16 cellular contexts compared by ENCODE assay signal in genomic region chr12:113315358-113315757, GRCh38. TPM values are rescaled to one million over a fixed set of nuclear protein-coding genes. Genes with fewer than 3 reads are reported as not detected.
DNase-seq lines count a peak whose midpoint lies in the region; ATAC-seq and TF ChIP-seq lines count a peak whose summit lies in the region.
"Had no signal": no experiment of that assay in that cellular context is flagged by ENCODE, and none has a peak within 500 bp of the region (broad histone marks: within the 10 kb centered on the region; RNA-seq: fewer than 3 reads in every experiment).

No MANE protein-coding gene starts in this region.

- no peaks in the 10 kb centered on the region for H3K9me3 ChIP-seq in heart left ventricle
- H3K9me3 ChIP-seq in gastroesophageal sphincter: no peaks in the 10 kb centered on the region
- H3K9me3 ChIP-seq in neural progenitor cell (ENCODE audit: low read depth): no peaks in the 10 kb centered on the region
- H3K9me3 ChIP-seq: BLaER1 treated with 17β-estradiol and CSF1 and Interleukin-3, amounts not matched to agents 10 nM and 100 nM; Caco-2 had no signal

- intact Hi-C loops in heart left ventricle (cut with DNase I) (loop anchor here in 5 of 10 donors (5.0 to 10.0 kb wide), 5 partner anchors 109 to 599 kb away; partner anchors contain the start of gene SDSL (in 1 of the 5)), cardiac septum (cut with DNase I) (loop anchor here (10.0 kb wide), 1 partner anchor 599 kb away; no protein-coding TSS in a partner anchor)

- H3F3A ChIP-seq in neural progenitor cell (ENCODE audit: low read depth): peaks cover 20% of the 10 kb centered on the region

- H3K36me3 ChIP-seq in heart left ventricle (peaks cover 0 to 99% (median 69%) of the 10 kb centered on the region in 9 donors), gastroesophageal sphincter (peaks cover 0 to 100% of the 10 kb centered on the region in 2 donors), neural progenitor cell (no peaks in the 10 kb centered on the region)

- no peak overlapping the region for H3K9ac ChIP-seq in neural progenitor cell

- peaks cover 8% of the 10 kb centered on the region for H3K4me1 Mint-ChIP-seq in neural progenitor cell
- H3K4me1 Mint-ChIP-seq: B cell had no signal

- peak overlapping the region; percentile 50 for H3K27ac Mint-ChIP-seq in neural progenitor cell
- H3K27ac Mint-ChIP-seq: B cell; CD4-positive, alpha-beta T cell; GM23338; HFFc6 had no signal

- H3K4me3 ChIP-seq in heart left ventricle: no peak overlapping the region
- H3K4me3 ChIP-seq in gastroesophageal sphincter: no peak overlapping the region
- no peak overlapping the region for H3K4me3 ChIP-seq in neural progenitor cell
- H3K4me3 ChIP-seq: BLaER1 treated with 17β-estradiol and CSF1 and Interleukin-3, amounts not matched to agents 10 nM and 100 nM; GM23338 had no signal

- DNase-seq in heart left ventricle (peak in 2 of 5 donors; percentile 51), cardiac septum (ENCODE audit: low spot score) (no peak), medulla oblongata (ENCODE audit: extremely low spot score) (peak; percentile 30), neural progenitor cell (ENCODE audit: low spot score) (no peak), cerebellum (ENCODE audit: low spot score) (no peak)
- DNase-seq: Caco-2; CD4-positive, alpha-beta T cell; HFFc6; IMR-90 had no signal

- H3K27ac ChIP-seq in heart left ventricle (peak overlapping the region in 2 of 12 donors; percentile 6 to 30), gastroesophageal sphincter (peak overlapping the region in 2 of 4 donors; percentile 14 to 25), neural progenitor cell (no peak overlapping the region)
- H3K27ac ChIP-seq: BLaER1 treated with 17β-estradiol and CSF1 and Interleukin-3, amounts not matched to agents 10 nM and 100 nM had no signal

- peaks cover 13% of the 10 kb centered on the region for H3K27me3 Mint-ChIP-seq in neural progenitor cell (ENCODE audit: insufficient read depth, low read depth)
- H3K27me3 Mint-ChIP-seq: B cell; CD4-positive, alpha-beta T cell had no signal

- H3K4me1 ChIP-seq in heart left ventricle (peaks cover 0 to 4% (median 0%) of the 10 kb centered on the region in 12 donors), gastroesophageal sphincter (peaks cover 0 to 4% (median 0%) of the 10 kb centered on the region in 3 donors), neural progenitor cell (peaks cover 4% of the 10 kb centered on the region)
- H3K4me1 ChIP-seq: Caco-2 had no signal

- no peak overlapping the region for H3K4me2 ChIP-seq in neural progenitor cell
- H3K4me2 ChIP-seq: BLaER1 treated with 17β-estradiol and CSF1 and Interleukin-3, amounts not matched to agents 10 nM and 100 nM; GM23338 had no signal

- no peaks in the 10 kb centered on the region for H3K79me2 ChIP-seq in neural progenitor cell (ENCODE audit: low read depth)

- H3K27me3 ChIP-seq in heart left ventricle: no peaks in the 10 kb centered on the region
- no peaks in the 10 kb centered on the region for H3K27me3 ChIP-seq in gastroesophageal sphincter
- H3K27me3 ChIP-seq in neural progenitor cell: no peaks in the 10 kb centered on the region
- H3K27me3 ChIP-seq: BLaER1 treated with 17β-estradiol and CSF1 and Interleukin-3, amounts not matched to agents 10 nM and 100 nM had no signal

- 76 to 90% (median 85%) methylated on average over 7 to 9 of the region's 9 CpGs for WGBS in heart left ventricle, 4 donors
- WGBS in gastroesophageal sphincter (ENCODE audit: low coverage in 1 of 2), 2 donors: 72 to 100% methylated on average over 1 to 4 of the region's 9 CpGs

- peaks cover 2% of the 10 kb centered on the region for H3K9me3 Mint-ChIP-seq in neural progenitor cell
- H3K9me3 Mint-ChIP-seq: CD4-positive, alpha-beta T cell; HFFc6 had no signal

- TF ChIP-seq POLR2A in heart left ventricle (IDR thresholded peaks at IDR 0.05): no peak
- no peak for TF ChIP-seq POLR2A in gastroesophageal sphincter (IDR thresholded peaks at IDR 0.05)

- H2AFZ ChIP-seq in neural progenitor cell (replicated peaks): no peak overlapping the region
- H2AFZ ChIP-seq: GM23338 had no signal

- H3K4me3 Mint-ChIP-seq in neural progenitor cell: no peak overlapping the region
- H3K4me3 Mint-ChIP-seq: B cell; CD4-positive, alpha-beta T cell; GM23338; HFFc6 had no signal

- no peaks in the 10 kb centered on the region for H4K20me1 ChIP-seq in neural progenitor cell (ENCODE audit: low read depth)

- ATAC-seq in heart left ventricle: peak in 3 of 4 donors; percentile 5 to 72 (median 36)
- peak; percentile 29 for ATAC-seq in gastroesophageal sphincter
- ATAC-seq in HG03342 (IDR thresholded peaks at IDR 0.05; ENCODE audit: unreplicated experiment): no peak
- no peak for ATAC-seq in GM21515 (IDR thresholded peaks at IDR 0.05; ENCODE audit: unreplicated experiment)
- ATAC-seq: GM23338, HCT116 had no signal

- no peak for TF ChIP-seq EP300 in gastroesophageal sphincter (IDR thresholded peaks at IDR 0.05)

- TF ChIP-seq CTCF in heart left ventricle (IDR thresholded peaks at IDR 0.05) (no peak), gastroesophageal sphincter (IDR thresholded peaks at IDR 0.05) (no peak), neural progenitor cell (IDR thresholded peaks at IDR 0.05) (no peak)

- peaks cover 16% of the 10 kb centered on the region for H3K36me3 Mint-ChIP-seq in neural progenitor cell

RNA-seq across cellular contexts. Expression of gene SLC8B1, which starts 19.6 kb away (rescaled TPM):
- total RNA-seq in heart left ventricle (10 to 100 TPM in 8 of 9 donors, 1 to 10 TPM in 1; 9.7 to 33.2 (median 12.3) TPM), cardiac septum (11.0 TPM), gastroesophageal sphincter (10 to 100 TPM; 20.9 to 44.2 (median 29.8) TPM), neural progenitor cell (ENCODE audit: low replicate concordance) (3.0 and 7.5 TPM in 2 replicates), cerebellum (7.9 TPM)
- 1 to 10 TPM; 8.8 to 8.9 TPM for polyA plus RNA-seq in heart left ventricle

RNA-seq across cellular contexts. Expression of gene PLBD2, which starts 43.0 kb away (rescaled TPM):
- total RNA-seq in heart left ventricle (10 to 100 TPM; 28.8 to 66.6 (median 33.6) TPM), cardiac septum (30.8 TPM), gastroesophageal sphincter (10 to 100 TPM; 23.1 to 54.4 (median 31.3) TPM), neural progenitor cell (ENCODE audit: low replicate concordance) (4.9 and 12.0 TPM in 2 replicates), cerebellum (11.8 TPM)
- 10 to 100 TPM; 15.6 to 17.5 TPM for polyA plus RNA-seq in heart left ventricle

Comparison
In these comparisons a context has a peak if more than half of its experiments do, and no peak if none do; other contexts are left out.
1. ATAC-seq: peak in heart left ventricle (3 of 4) and gastroesophageal sphincter (single experiment); none in HG03342 (single experiment) and GM21515 (single experiment).